In genomic region chr9:98564714-98565113, GRCh38 we compare ENCODE assay signal across 27 cellular contexts.
DNase-seq lines count a peak whose midpoint lies in the region; ATAC-seq, FAIRE-seq and TF ChIP-seq lines count a peak whose summit lies in the region.
"Had no signal": no experiment of that assay in that cellular context is flagged by ENCODE, and none has a peak within 500 bp of the region (broad histone marks: within the 10 kb centered on the region; RNA-seq: fewer than 3 reads in every experiment).

No MANE protein-coding gene starts in this region.

- no peak overlapping the region for H3K27ac Mint-ChIP-seq in naive thymus-derived CD4-positive, alpha-beta T cell
- H3K27ac Mint-ChIP-seq: CD4-positive, alpha-beta memory T cell; CD4-positive, CD25-positive, alpha-beta regulatory T cell had no signal

- CTCF ChIA-PET in IMR-90 (lab: Yijun Ruan, JAX): no interaction called here
- CTCF ChIA-PET in K562 (lab: Yijun Ruan, JAX; ENCODE audit: low intra/inter-chr PET ratio): no interaction called here
- CTCF ChIA-PET in naive thymus-derived CD4-positive, alpha-beta T cell (lab: Charles Lee): no interaction called here

- H3K23ac ChIP-seq in IMR-90 (ENCODE audit: low read depth, low read length): no peak overlapping the region

- no peak overlapping the region for H2AFZ ChIP-seq in IMR-90 (replicated peaks; ENCODE audit: low read length, poor library complexity)
- no peak overlapping the region for H2AFZ ChIP-seq in K562 (ENCODE audit: low read depth, low read length)

- TF ChIP-seq CTCF in IMR-90 (conservative IDR thresholded peaks at IDR 0.05; ENCODE audit: low read depth, low read length) (no peak), K562 (IDR thresholded peaks at IDR 0.05 in 2 of 3, conservative IDR thresholded peaks at IDR 0.05 in 1 of 3; ENCODE audit: insufficient read depth in 2 of 3, low read depth in 1 of 3, low read length in 3 of 3) (no peak), omental fat pad (IDR thresholded peaks at IDR 0.05) (no peak)

- in situ Hi-C loops in IMR-90 (cut with MboI; ENCODE audit: low sequenced_read_pairs): no loop called here
- in situ Hi-C loops in K562 (cut with MboI): no loop called here

- peaks cover 0 to 9% (median 0%) of the 10 kb centered on the region in 5 donors for H3K27me3 Mint-ChIP-seq in naive thymus-derived CD4-positive, alpha-beta T cell

- no peaks in the 10 kb centered on the region for H3K4me1 Mint-ChIP-seq in naive thymus-derived CD4-positive, alpha-beta T cell
- H3K4me1 Mint-ChIP-seq: CD4-positive, alpha-beta memory T cell; CD4-positive, CD25-positive, alpha-beta regulatory T cell; CD8-positive, alpha-beta memory T cell had no signal

- no peak overlapping the region for H3K56ac ChIP-seq in IMR-90 (ENCODE audit: extremely low read depth, insufficient read depth, low read length)

- H3K9me3 Mint-ChIP-seq in naive thymus-derived CD4-positive, alpha-beta T cell: no peaks in the 10 kb centered on the region
- H3K9me3 Mint-ChIP-seq: CD4-positive, alpha-beta memory T cell; CD8-positive, alpha-beta memory T cell had no signal

- H3K4me3 Mint-ChIP-seq in naive thymus-derived CD4-positive, alpha-beta T cell: no peak overlapping the region
- H3K4me3 Mint-ChIP-seq: CD14-positive monocyte; CD4-positive, alpha-beta memory T cell; CD4-positive, CD25-positive, alpha-beta regulatory T cell; CD8-positive, alpha-beta memory T cell had no signal

- H2AK9ac ChIP-seq in IMR-90 (replicated peaks; ENCODE audit: low read depth, low read length, poor library complexity): no peak overlapping the region

- H3K9me3 ChIP-seq in IMR-90 (ENCODE audit: control insufficient read depth, insufficient read depth, low read length) (no peaks in the 10 kb centered on the region), K562 (replicated peaks; ENCODE audit: control insufficient read depth, insufficient read depth, low read depth, low read length) (no peaks in the 10 kb centered on the region; the same call in 1 of the 2 replicates)
- no peaks in the 10 kb centered on the region for H3K9me3 ChIP-seq in naive thymus-derived CD4-positive, alpha-beta T cell (ENCODE audit: control insufficient read depth in 2 of 3, low read length in 3 of 3)
- H3K9me3 ChIP-seq: BE2C, BLaER1 had no signal

- H2AK5ac ChIP-seq in IMR-90 (ENCODE audit: low read depth, low read length): 0 out of 2 replicates have a peak overlapping the region, but pooled peaks have one; percentile 24

- H3K36me3 Mint-ChIP-seq in naive thymus-derived CD4-positive, alpha-beta T cell: no peaks in the 10 kb centered on the region
- H3K36me3 Mint-ChIP-seq: CD14-positive monocyte; CD4-positive, alpha-beta memory T cell; CD4-positive, CD25-positive, alpha-beta regulatory T cell; CD8-positive, alpha-beta memory T cell had no signal

- no peak overlapping the region for H2BK15ac ChIP-seq in IMR-90 (ENCODE audit: low read depth, low read length)

- H4K91ac ChIP-seq in IMR-90 (ENCODE audit: insufficient read depth, low read depth, low read length): no peak overlapping the region

- no peaks in the 10 kb centered on the region for H3K27me3 ChIP-seq in IMR-90 (ENCODE audit: control insufficient read depth, insufficient read depth, low read length)
- H3K27me3 ChIP-seq in K562 (ENCODE audit: control insufficient read depth in 2 of 2, insufficient read depth in 2 of 2, low read length in 2 of 2): no peaks in the 10 kb centered on the region
- no peaks in the 10 kb centered on the region for H3K27me3 ChIP-seq in naive thymus-derived CD4-positive, alpha-beta T cell (ENCODE audit: control insufficient read depth in 2 of 2, insufficient read depth in 2 of 2, low read length in 2 of 2)
- H3K27me3 ChIP-seq: BLaER1 had no signal

- no peak overlapping the region for H2BK5ac ChIP-seq in IMR-90 (ENCODE audit: low read depth, low read length, poor library complexity, severe bottlenecking)

- H3K14ac ChIP-seq in IMR-90 (replicated peaks; ENCODE audit: low read depth, low read length): no peak overlapping the region

- POLR2A ChIA-PET in IMR-90 (lab: Charles Lee; ENCODE audit: unreplicated experiment) (no interaction called here), K562 (lab: Yijun Ruan, JAX) (interaction anchor here (1.3 to 2.9 kb wide), 3 partner anchors 9 to 21 kb away, joined by 3 to 11 read pairs (median 3); no protein-coding TSS in a partner anchor)
- POLR2A ChIA-PET in naive thymus-derived CD4-positive, alpha-beta T cell (lab: Charles Lee): no interaction called here

- H3K4me3 ChIP-seq in IMR-90 (ENCODE audit: insufficient read depth, low read depth, low read length) (no peak overlapping the region), K562 (no peak overlapping the region)
- H3K4me3 ChIP-seq in naive thymus-derived CD4-positive, alpha-beta T cell (ENCODE audit: low read length): no peak overlapping the region
- H3K4me3 ChIP-seq: BLaER1, GM12878 had no signal

- ATAC-seq in IMR-90 (ENCODE audit: low read depth): no peak
- ATAC-seq in K562: no peak
- ATAC-seq in naive thymus-derived CD4-positive, alpha-beta T cell: peak; percentile 12
- ATAC-seq in omental fat pad (ENCODE audit: low FRiP score): no peak
- no peak for ATAC-seq in HG02798 (IDR thresholded peaks at IDR 0.05; ENCODE audit: poor library complexity, unreplicated experiment)
- ATAC-seq: GM12878 had no signal

- no peaks in the 10 kb centered on the region for H4K20me1 ChIP-seq in IMR-90 (ENCODE audit: insufficient read depth, low read length)
- no peaks in the 10 kb centered on the region for H4K20me1 ChIP-seq in K562 (replicated peaks; ENCODE audit: control insufficient read depth, insufficient read depth, low read length)
- H4K20me1 ChIP-seq: BLaER1 had no signal

- DNase-seq in IMR-90 (no peak), K562 (ENCODE audit: extremely low read depth in 1 of 4, low spot score in 3 of 4) (no peak), omental fat pad (ENCODE audit: low spot score) (no peak)
- no peak for DNase-seq in naive thymus-derived CD4-positive, alpha-beta T cell
- no peak for DNase-seq in stimulated activated CD4-positive, alpha-beta T cell treated with anti-CD3 and anti-CD28 coated beads, Interleukin-2, amount 100 ng/mL, for 24 hours
- DNase-seq: 8988T; ACHN; BE2C; C1 segment of cervical spinal cord; CD4-positive, alpha-beta memory T cell; CD4-positive, CD25-positive, alpha-beta regulatory T cell; CD8-positive, alpha-beta memory T cell; COR-L47; DMS 273 treated with DMSO at 0.1 percent for 48 hours; DMS153; DMS53; DMS79; DND-41; EL; GDM1 had no signal

- H2BK120ac ChIP-seq in IMR-90 (ENCODE audit: low read depth, low read length): no peak overlapping the region

- no TSS peak for BruUV-seq in IMR-90 (replicated peaks; lab: Mats Ljungman, UMichigan)
- no TSS peak for BruUV-seq in K562 (replicated peaks; lab: Mats Ljungman, UMichigan)

- no peak overlapping the region for H4K5ac ChIP-seq in IMR-90 (ENCODE audit: low read depth, low read length)

- intact Hi-C loops in IMR-90 (cut with micrococcal nuclease) (no loop called here), K562 (cut with micrococcal nuclease) (no loop called here)
- intact Hi-C loops in naive thymus-derived CD4-positive, alpha-beta T cell (cut with micrococcal nuclease): no loop called here

- peaks cover 6 to 20% of the 10 kb centered on the region in 2 experiments; a peak in 1 of 4 replicates for H3K79me1 ChIP-seq in IMR-90 (ENCODE audit: low read depth in 1 of 2, low read length in 2 of 2)

- no peak overlapping the region for H3K4me2 ChIP-seq in IMR-90 (ENCODE audit: low read depth, low read length)
- H3K4me2 ChIP-seq in K562 (ENCODE audit: insufficient read depth, low read length): no peak overlapping the region
- H3K4me2 ChIP-seq: BLaER1 had no signal

- dilution Hi-C loops in IMR-90 (cut with HindIII; ENCODE audit: low sequenced_read_pairs, unreplicated experiment): no loop called here

- TF ChIP-seq RAD21 in IMR-90 (IDR thresholded peaks at IDR 0.05; ENCODE audit: low read length) (no peak), K562 (CRISPR knock-in tag; conservative IDR thresholded peaks at IDR 0.05 in 1 of 2, IDR thresholded peaks at IDR 0.05 in 1 of 2) (no peak)

- FAIRE-seq in K562 (lab: Jason Lieb, UNC): no peak
- FAIRE-seq: A204.1, GM12878, GM12892, GM18507 had no signal

- H3K4me1 ChIP-seq in IMR-90 (ENCODE audit: control insufficient read depth, insufficient read depth, low read length) (no peaks in the 10 kb centered on the region), K562 (replicated peaks in 1 of 2; ENCODE audit: control insufficient read depth in 2 of 2, insufficient read depth in 2 of 2, low read length in 2 of 2) (0 out of 5 replicates have a peak, but pooled peaks cover 0 to 2% of the 10 kb centered on the region in 2 experiments)
- no peaks in the 10 kb centered on the region for H3K4me1 ChIP-seq in naive thymus-derived CD4-positive, alpha-beta T cell (ENCODE audit: control insufficient read depth in 2 of 2, insufficient read depth in 2 of 2, low read length in 2 of 2)
- H3K4me1 ChIP-seq: BE2C, BLaER1 had no signal

- H2BK20ac ChIP-seq in IMR-90 (ENCODE audit: low read depth, low read length): no peak overlapping the region

- H3K27ac ChIP-seq in IMR-90 (ENCODE audit: insufficient read depth, low read length): no peak overlapping the region
- H3K27ac ChIP-seq in K562 (ENCODE audit: extremely low read depth, low read depth, low read length): no peak overlapping the region
- H3K27ac ChIP-seq in naive thymus-derived CD4-positive, alpha-beta T cell (ENCODE audit: low read depth, low read length): no peak overlapping the region
- H3K27ac ChIP-seq: BLaER1 had no signal

- no peak for TF ChIP-seq POLR2A in IMR-90 (IDR thresholded peaks at IDR 0.05; ENCODE audit: low read depth, low read length)
- TF ChIP-seq POLR2A in K562 (conservative IDR thresholded peaks at IDR 0.05): no peak

- H3K9ac ChIP-seq in IMR-90 (ENCODE audit: low read depth, low read length) (no peak overlapping the region), K562 (ENCODE audit: insufficient read depth in 1 of 2, low read depth in 2 of 2, low read length in 2 of 2) (no peak overlapping the region)
- H3K9ac ChIP-seq: BLaER1 had no signal

- TF ChIP-seq EP300 in K562 (IDR thresholded peaks at IDR 0.05; ENCODE audit: low read length): no peak

- 80% methylated on average over 1 of the region's 4 CpGs; no CpG with 5 or more reads in 1 of the 2 experiments for WGBS in IMR-90 (ENCODE audit: extremely low coverage in 2 of 2, insufficient read length in 1 of 2), 2 experiments
- 32% methylated on average over 4 of the region's 4 CpGs for WGBS in K562 (ENCODE audit: insufficient coverage, low coverage, missing lambda C conversion rate)

- H4K8ac ChIP-seq in IMR-90 (ENCODE audit: low read depth in 2 of 2, low read length in 2 of 2): no peak overlapping the region

- H3K9me1 ChIP-seq in IMR-90 (ENCODE audit: insufficient read depth, low read length) (peaks cover 3% of the 10 kb centered on the region; the same call in 1 of the 2 replicates), K562 (ENCODE audit: control insufficient read depth, insufficient read depth, low read length) (no peaks in the 10 kb centered on the region)

- H3K36me3 ChIP-seq in IMR-90 (ENCODE audit: control insufficient read depth, insufficient read depth, low read length): no peaks in the 10 kb centered on the region
- H3K36me3 ChIP-seq in K562 (ENCODE audit: control insufficient read depth, insufficient read depth, low read length): no peaks in the 10 kb centered on the region
- no peaks in the 10 kb centered on the region for H3K36me3 ChIP-seq in naive thymus-derived CD4-positive, alpha-beta T cell (ENCODE audit: control insufficient read depth in 2 of 3, insufficient read depth in 3 of 3, low read length in 3 of 3)
- H3K36me3 ChIP-seq: BE2C, BLaER1 had no signal

- no peak overlapping the region for H3K4ac ChIP-seq in IMR-90 (ENCODE audit: low read depth, low read length)

- no peaks in the 10 kb centered on the region for H3K79me2 ChIP-seq in K562 (ENCODE audit: control insufficient read depth, insufficient read depth, low read length)

- H3K18ac ChIP-seq in IMR-90 (ENCODE audit: low read depth, low read length): no peak overlapping the region
